Comparison of ENCODE assay signal across 18 cellular contexts in the genomic region with DNA sequence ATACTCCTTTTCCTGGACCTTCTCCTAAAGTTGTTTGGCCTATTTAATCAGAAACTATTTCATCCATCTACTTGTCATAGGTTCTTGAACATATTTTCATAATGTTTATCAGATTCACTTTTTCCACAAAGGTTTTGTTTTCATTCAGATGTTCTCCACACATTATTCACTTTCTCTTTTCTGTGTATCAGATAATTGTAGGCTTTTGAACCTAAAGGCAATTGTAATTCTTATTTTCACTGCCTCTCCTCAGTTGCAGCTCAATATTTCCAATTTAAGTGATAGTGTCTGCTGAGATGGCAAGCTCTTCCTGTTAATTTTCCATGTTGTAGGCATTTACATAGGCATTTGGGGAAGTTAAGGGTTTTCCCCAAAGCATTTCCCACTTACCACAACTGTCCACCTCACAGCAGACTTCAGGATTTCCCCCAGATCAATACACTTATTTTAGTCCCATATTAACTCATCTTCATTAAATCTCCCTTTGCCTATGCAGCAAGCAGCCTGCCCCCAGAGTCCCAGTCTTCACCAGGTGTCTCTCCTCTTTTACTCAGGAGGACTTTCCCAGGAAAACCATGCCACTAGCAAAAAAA. TPM values are rescaled to one million over a fixed set of nuclear protein-coding genes. Genes with fewer than 3 reads are reported as not detected.
"Had no signal": no experiment of that assay in that cellular context is flagged by ENCODE, and none has a peak within 500 bp of the region (broad histone marks: within the 10 kb centered on the region; RNA-seq: fewer than 3 reads in every experiment).

No MANE protein-coding gene starts in this region.

- H3K36me3 Mint-ChIP-seq: brain, WTC11 had no signal

- H3K4me3 ChIP-seq: heart left ventricle, sigmoid colon, stomach had no signal

- H3K9me3 Mint-ChIP-seq: central memory CD8-positive, alpha-beta T cell; WTC11 had no signal

- ATAC-seq: heart left ventricle, WTC11 had no signal

- H3K27me3 ChIP-seq: sigmoid colon had no signal

- FAIRE-seq: islet of Langerhans had no signal

- H3K4me3 Mint-ChIP-seq: brain; central memory CD8-positive, alpha-beta T cell; WTC11 had no signal

- H3K27ac Mint-ChIP-seq: brain, WTC11 had no signal

- H3K36me3 ChIP-seq: heart left ventricle, sigmoid colon, stomach had no signal

- H3K27ac ChIP-seq: heart left ventricle, sigmoid colon, stomach had no signal

- H3K4me1 ChIP-seq: heart left ventricle, sigmoid colon, stomach had no signal

- H3K4me1 Mint-ChIP-seq: brain, WTC11 had no signal

- H3K9me3 ChIP-seq: heart left ventricle, sigmoid colon, stomach had no signal

- DNase-seq: activated CD8-positive, alpha-beta memory T cell treated with anti-CD3 and anti-CD28 coated beads, Interleukin-2, amount 50 U/mL, for 4 hours; activated gamma-delta T cell; amniotic stem cell; cortex of kidney; effector CD8-positive, alpha-beta T cell; heart left ventricle; mammary epithelial cell; sigmoid colon; stimulated activated CD4-positive, alpha-beta T cell treated with anti-CD3 and anti-CD28 coated beads, Interleukin-2, amount 100 ng/mL, for 24 hours; stomach; T-helper 1 cell had no signal

- H3K27me3 Mint-ChIP-seq: central memory CD8-positive, alpha-beta T cell had no signal

RNA-seq across cellular contexts. Expression of gene IKZF1, which starts 12.3 kb away (rescaled TPM):
- total RNA-seq: fibroblast of lung, mammary epithelial cell, osteocyte, SK-MEL-5 had no signal
